8 cellular contexts compared by ENCODE assay signal in genomic region chr9:121200346-121200745, GRCh38. TPM values are rescaled to one million over a fixed set of nuclear protein-coding genes. Genes with fewer than 3 reads are reported as not detected.
DNase-seq lines count a peak whose midpoint lies in the region; ATAC-seq and TF ChIP-seq lines count a peak whose summit lies in the region.

No MANE protein-coding gene starts in this region.

- DNase-seq in M059J (ENCODE audit: low read depth) (peak; percentile 23), NCI-H2227 (lab: John Stamatoyannopoulos, UW; ENCODE audit: unreplicated experiment) (no peak), NCI-H2107 (lab: John Stamatoyannopoulos, UW) (no peak), NCI-H146 (lab: John Stamatoyannopoulos, UW) (no peak)
- no peak for DNase-seq in effector memory CD4-positive, alpha-beta T cell

- H3K4me3 ChIP-seq in effector memory CD4-positive, alpha-beta T cell (ENCODE audit: insufficient read depth, low read depth, low read length, poor library complexity, severe bottlenecking) = peak overlapping the region; percentile 98
- peak overlapping the region; percentile 81 for H3K4me3 ChIP-seq in neural cell (ENCODE audit: low read length)

- H3K4me1 ChIP-seq in effector memory CD4-positive, alpha-beta T cell (ENCODE audit: control insufficient read depth, insufficient read depth, low read length, poor library complexity, severe bottlenecking) = peaks cover 30% of the 10 kb centered on the region

- TF ChIP-seq EP300 in neural cell (conservative IDR thresholded peaks at IDR 0.05; ENCODE audit: poor library complexity, severe bottlenecking) = no peak

- H3K9ac ChIP-seq in neural cell (ENCODE audit: low read length) = peak overlapping the region; percentile 99

- no peak for TF ChIP-seq RAD21 in neural cell (conservative IDR thresholded peaks at IDR 0.05)

- TF ChIP-seq CTCF in C4-2B (conservative IDR thresholded peaks at IDR 0.05) (no peak), neural cell (IDR thresholded peaks at IDR 0.05; ENCODE audit: poor library complexity, severe bottlenecking) (no peak)

- no peaks in the 10 kb centered on the region for H3K9me3 ChIP-seq in effector memory CD4-positive, alpha-beta T cell (ENCODE audit: control insufficient read depth, low read length)
- no peaks in the 10 kb centered on the region for H3K9me3 ChIP-seq in neural cell (ENCODE audit: low read length)

- H4K20me1 ChIP-seq in neural cell (ENCODE audit: insufficient read depth) = peaks cover 32% of the 10 kb centered on the region

- no peaks in the 10 kb centered on the region for H3K36me3 ChIP-seq in effector memory CD4-positive, alpha-beta T cell (ENCODE audit: control insufficient read depth, insufficient read depth, low read length)
- H3K36me3 ChIP-seq in neural cell (ENCODE audit: insufficient read depth, low read length) = no peaks in the 10 kb centered on the region

- H3K27me3 ChIP-seq in effector memory CD4-positive, alpha-beta T cell (replicated peaks; ENCODE audit: control insufficient read depth, insufficient read depth, low read length, poor library complexity, severe bottlenecking) = no peaks in the 10 kb centered on the region
- no peaks in the 10 kb centered on the region for H3K27me3 ChIP-seq in neural cell (ENCODE audit: insufficient read depth, low read depth, low read length)

- no peak for ATAC-seq in HG02759 (IDR thresholded peaks at IDR 0.05; ENCODE audit: unreplicated experiment)

- no peaks in the 10 kb centered on the region for H3K9me2 ChIP-seq in neural cell (ENCODE audit: insufficient read depth, low read length)

- no peaks in the 10 kb centered on the region for H3F3A ChIP-seq in neural cell (ENCODE audit: insufficient read depth, low read length, poor library complexity, severe bottlenecking)

- H3K79me2 ChIP-seq in neural cell (replicated peaks; ENCODE audit: insufficient read depth, low read length) = peaks cover 58% of the 10 kb centered on the region

- H3K27ac ChIP-seq in C4-2B (peak overlapping the region; percentile 95), neural cell (ENCODE audit: low read length) (peak overlapping the region; percentile 96)
- H3K27ac ChIP-seq in effector memory CD4-positive, alpha-beta T cell (ENCODE audit: insufficient read depth, low read length, poor library complexity, severe bottlenecking) = peak overlapping the region; percentile 94

- no peak overlapping the region for H2AFZ ChIP-seq in neural cell (ENCODE audit: low read depth, low read length)

- peak overlapping the region; percentile 77 for H3K4me2 ChIP-seq in neural cell (ENCODE audit: low read length)

TF ChIP-seq in neural cell, 6 proteins besides CTCF, POLR2A, EP300 and RAD21:
- TF ChIP-seq EZH2 (IDR thresholded peaks at IDR 0.05; ENCODE audit: borderline replicate concordance, insufficient read depth, low read length, poor library complexity, severe bottlenecking) (no peak), SMC3 (conservative IDR thresholded peaks at IDR 0.05; ENCODE audit: poor library complexity) (no peak)
TF ChIP-seq in neural cell: peak in this region for 0.

RNA-seq across cellular contexts. Expression of gene RAB14, which starts 1.3 kb away (rescaled TPM):
- total RNA-seq in M059J (2014; rRNA removed; shearing (Covaris generic)) = 31.4 and 52.2 TPM in 2 replicates
- 79.3 and 94.5 TPM in 2 replicates for polyA plus RNA-seq in neural cell
- polyA minus RNA-seq in neural cell = 55.0 and 73.2 TPM in 2 replicates
